9 cellular contexts compared by ENCODE assay signal in the genomic region with DNA sequence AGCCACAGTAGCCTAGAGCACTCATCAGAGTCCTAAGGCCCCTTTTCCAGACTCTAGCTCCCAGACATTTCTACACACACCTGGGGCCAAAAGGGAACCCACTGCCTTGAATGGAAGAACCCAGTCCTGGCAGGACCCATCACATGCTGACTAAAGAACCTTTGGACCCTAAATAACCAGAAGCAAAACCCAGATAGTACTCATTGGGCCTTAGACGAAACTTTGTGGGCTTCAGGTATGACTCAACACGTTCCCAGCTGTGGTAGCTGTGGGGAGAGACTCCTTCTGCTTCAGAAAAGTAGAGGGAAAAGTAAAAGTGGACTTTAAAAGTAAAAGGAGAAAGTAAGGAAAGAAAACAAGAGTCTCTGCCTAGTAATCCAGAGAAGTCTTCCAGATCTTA.
"Had no signal": no experiment of that assay in that cellular context is flagged by ENCODE, and none has a peak within 500 bp of the region (broad histone marks: within the 10 kb centered on the region; RNA-seq: fewer than 3 reads in every experiment).

No MANE protein-coding gene starts in this region.

- H3K9me3 ChIP-seq: HAP-1 had no signal

- H3K36me3 ChIP-seq: HAP-1 had no signal

- H3K36me3 Mint-ChIP-seq: IgD-negative memory B cell had no signal

- H3K27me3 Mint-ChIP-seq: IgD-negative memory B cell had no signal

- H3K9me3 Mint-ChIP-seq: IgD-negative memory B cell had no signal

- H3K27ac ChIP-seq: GM23248, KMS-11 had no signal

- H3K4me1 Mint-ChIP-seq: IgD-negative memory B cell had no signal

- H3K4me3 ChIP-seq: GM23248, HAP-1 had no signal

- FAIRE-seq: HTR-8/SVneo had no signal

- DNase-seq: GM23248, GOT3, H7, KBM-7 had no signal

- H3K4me2 ChIP-seq: KMS-11 had no signal

- H3K4me3 Mint-ChIP-seq: IgD-negative memory B cell had no signal

- H3K27ac Mint-ChIP-seq: IgD-negative memory B cell had no signal

- H3K9ac ChIP-seq: GM23248, KMS-11 had no signal

- H2AFZ ChIP-seq: GM23248 had no signal

- H3K4me1 ChIP-seq: HAP-1 had no signal

- ATAC-seq: HCT116 had no signal
